10 cellular contexts compared by ENCODE assay signal in the genomic region with DNA sequence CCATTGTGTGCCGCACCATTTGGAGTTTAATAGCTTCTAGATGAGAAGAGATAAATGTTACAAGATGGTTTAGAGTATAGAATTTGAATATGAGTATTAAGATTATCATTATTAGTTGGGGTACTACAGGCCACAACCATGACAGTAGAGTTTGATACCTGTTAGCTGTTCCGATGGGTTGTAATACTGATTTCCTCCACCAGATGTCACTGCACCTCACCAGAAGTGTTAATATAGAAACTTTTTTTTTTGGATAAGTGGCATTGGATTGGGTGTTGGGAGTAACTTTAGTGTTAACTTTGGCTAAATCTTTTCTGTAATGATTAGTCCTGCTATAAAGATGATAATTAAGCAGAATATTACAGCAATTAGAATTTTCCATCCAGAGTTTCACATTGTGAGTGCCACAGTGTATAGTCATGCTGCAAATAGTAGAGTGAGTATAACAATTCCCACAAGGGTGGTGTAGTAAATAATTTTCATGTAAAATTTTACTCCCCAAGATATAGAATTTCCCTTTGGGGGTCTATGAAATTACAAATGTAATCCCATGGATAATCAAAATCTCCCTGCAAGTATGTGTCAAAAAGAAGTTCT. TPM values are rescaled to one million over a fixed set of nuclear protein-coding genes. Genes with fewer than 3 reads are reported as not detected.
DNase-seq lines count a peak whose midpoint lies in the region; ATAC-seq and TF ChIP-seq lines count a peak whose summit lies in the region.
"Had no signal": no experiment of that assay in that cellular context is flagged by ENCODE, and none has a peak within 500 bp of the region (broad histone marks: within the 10 kb centered on the region; RNA-seq: fewer than 3 reads in every experiment).

No MANE protein-coding gene starts in this region.

- TF ChIP-seq EP300 in transverse colon (IDR thresholded peaks at IDR 0.05; ENCODE audit: low read depth), result no peak

- H3K27ac Mint-ChIP-seq in T-helper 2 cell treated with Interferon-gamma antibody and Interleukin-4, amounts not matched to agents 5 μg/mL and 100 μg/mL, for 36 hours, result no peak overlapping the region

- no peaks in the 10 kb centered on the region for H3K9me2 ChIP-seq in PC-9 (ENCODE audit: insufficient read depth)

- DNase-seq in ELR (ENCODE audit: low read depth) (peak; percentile 54), PC-9 (no peak), fibroblast of villous mesenchyme (ENCODE audit: low read depth) (peak; percentile 35), transverse colon (no peak), COR-L47 (lab: John Stamatoyannopoulos, UW) (no peak)
- no peak for DNase-seq in T-helper 2 cell treated with Interferon-gamma antibody and Interleukin-4, amounts not matched to agents 5 μg/mL and 100 μg/mL, for 36 hours (ENCODE audit: low spot score)

- H3K4me3 ChIP-seq in PC-9, result no peak overlapping the region
- no peak overlapping the region for H3K4me3 ChIP-seq in fibroblast of villous mesenchyme (ENCODE audit: low read depth, low read length)
- no peak overlapping the region for H3K4me3 ChIP-seq in transverse colon

- H3K27me3 ChIP-seq in PC-9 (ENCODE audit: insufficient read depth, low read depth) (peaks cover 14% of the 10 kb centered on the region), transverse colon (no peaks in the 10 kb centered on the region)

- TF ChIP-seq CTCF in 22Rv1 (IDR thresholded peaks at IDR 0.05) (peak; percentile 82), PC-9 (conservative IDR thresholded peaks at IDR 0.05) (peak; percentile 92), fibroblast of villous mesenchyme (IDR thresholded peaks at IDR 0.05; ENCODE audit: insufficient read depth, low read depth, low read length) (peak; percentile 69), transverse colon (IDR thresholded peaks at IDR 0.05) (peak; percentile 27 to 65 (median 47))

- H2AFZ ChIP-seq in PC-9, result no peak overlapping the region

- H3K4me1 Mint-ChIP-seq in T-helper 2 cell treated with Interferon-gamma antibody and Interleukin-4, amounts not matched to agents 5 μg/mL and 100 μg/mL, for 36 hours (ENCODE audit: low read depth), result no peaks in the 10 kb centered on the region

- no peak overlapping the region for H3K4me2 ChIP-seq in PC-9

- H3K27ac ChIP-seq in 22Rv1 (no peak overlapping the region), PC-9 (no peak overlapping the region), transverse colon (no peak overlapping the region)
- H3K27ac ChIP-seq: epithelial cell of prostate had no signal

- intact Hi-C loops in PC-9 (cut with micrococcal nuclease; ENCODE audit: unreplicated experiment) (no loop called here), transverse colon (cut with DNase I; ENCODE audit: low total_unique reads) (no loop called here)

- H3K4me3 Mint-ChIP-seq in T-helper 2 cell treated with Interferon-gamma antibody and Interleukin-4, amounts not matched to agents 5 μg/mL and 100 μg/mL, for 36 hours, result no peak overlapping the region

- POLR2A ChIA-PET in PC-9 (lab: Charles Lee; ENCODE audit: unreplicated experiment), result no interaction called here

- H3K27me3 Mint-ChIP-seq in T-helper 2 cell treated with Interferon-gamma antibody and Interleukin-4, amounts not matched to agents 5 μg/mL and 100 μg/mL, for 36 hours (ENCODE audit: low read depth), result no peaks in the 10 kb centered on the region

- H3K36me3 ChIP-seq in PC-9 (ENCODE audit: low read depth), result no peaks in the 10 kb centered on the region
- no peaks in the 10 kb centered on the region for H3K36me3 ChIP-seq in transverse colon

- peaks cover 27% of the 10 kb centered on the region for H3K9me3 Mint-ChIP-seq in T-helper 2 cell treated with Interferon-gamma antibody and Interleukin-4, amounts not matched to agents 5 μg/mL and 100 μg/mL, for 36 hours

- peaks cover 1% of the 10 kb centered on the region for H3K36me3 Mint-ChIP-seq in T-helper 2 cell treated with Interferon-gamma antibody and Interleukin-4, amounts not matched to agents 5 μg/mL and 100 μg/mL, for 36 hours (ENCODE audit: low read depth)

- no peaks in the 10 kb centered on the region for H3F3A ChIP-seq in PC-9 (ENCODE audit: insufficient read depth, low read depth)

- no TSS peak for BruUV-seq in PC-9 (replicated peaks; lab: Mats Ljungman, UMichigan)

- CTCF ChIA-PET in PC-9 (lab: Charles Lee), result interaction anchor here (0.9 kb wide), 2 partner anchors 8 to 239 kb away, joined by 3 to 4 read pairs; no protein-coding TSS in a partner anchor

- no peaks in the 10 kb centered on the region for H4K20me1 ChIP-seq in PC-9 (ENCODE audit: insufficient read depth)

- 63 to 81% methylated on average over 1 to 2 of the region's 2 CpGs for WGBS in transverse colon (ENCODE audit: low coverage in 1 of 2), 2 donors

- no peak for ATAC-seq in GM21528 (IDR thresholded peaks at IDR 0.05; ENCODE audit: low FRiP score, unreplicated experiment)

- H3K79me2 ChIP-seq in PC-9 (ENCODE audit: low read depth), result no peaks in the 10 kb centered on the region

- in situ Hi-C loops in transverse colon (cut with MboI; ENCODE audit: low pct_ligation_motif_present in 1 of 4, low pct_unique_long_range_greater_than_20kb in 1 of 4, low sequenced_read_pairs in 3 of 4), result no loop called here

- TF ChIP-seq POLR2A in transverse colon (IDR thresholded peaks at IDR 0.05), result no peak

- no peaks in the 10 kb centered on the region; the same call in 1 of the 2 replicates for H3K9me3 ChIP-seq in PC-9 (ENCODE audit: insufficient read depth, low read depth)
- H3K9me3 ChIP-seq in transverse colon, result peaks cover 0 to 2% of the 10 kb centered on the region in 2 donors

- H3K4me1 ChIP-seq in PC-9 (replicated peaks; ENCODE audit: insufficient read depth) (no peaks in the 10 kb centered on the region), transverse colon (no peaks in the 10 kb centered on the region)

RNA-seq across cellular contexts. Expression of gene PSG3, which starts 56.3 kb away (rescaled TPM):
- not detected in 2 replicates for total RNA-seq in PC-9 (2021)
- under 0.01 TPM in 2 replicates for total RNA-seq in fibroblast of villous mesenchyme
- not detected for total RNA-seq in transverse colon
- total RNA-seq: urinary bladder had no signal

Comparison
In these comparisons a context has a peak if more than half of its experiments do, and no peak if none do; other contexts are left out.
1. DNase-seq: peak in ELR (single experiment) and fibroblast of villous mesenchyme (single experiment); none in PC-9 (0 of 2), transverse colon (single experiment), COR-L47 (single experiment) and T-helper 2 cell treated with Interferon-gamma antibody and Interleukin-4, amounts not matched to agents 5 μg/mL and 100 μg/mL, for 36 hours (single experiment).
2. Peak in every context shown above with its lines, with median percentiles within 50 percentile points of each other: CTCF ChIP-seq.